In genomic region chrX:118345401-118346257, GRCh38 we compare ENCODE assay signal across 1 cellular context.
A peak's percentile ranks its signal among the peaks of the same experiment; 100 is the strongest.
TF ChIP-seq lines count a peak whose summit lies in the region.

Gene WDR44 (plus strand): TSS chrX:118346106. CDS start chrX:118346504, 398 bp downstream.

TF ChIP-seq in HepG2, 621 proteins besides CTCF, POLR2A, EP300 and RAD21 (continued from another document and continues in another):
- TF ChIP-seq ZNF609 (CRISPR knock-in tag; IDR thresholded peaks at IDR 0.05; ENCODE audit: borderline replicate concordance) (no peak), SMC3 (IDR thresholded peaks at IDR 0.05; ENCODE audit: low read length) (no peak), NCOA1 (CRISPR knock-in tag; IDR thresholded peaks at IDR 0.05) (no peak), ZBTB38 (CRISPR knock-in tag; IDR thresholded peaks at IDR 0.05) (no peak), ZNF432 (CRISPR knock-in tag; IDR thresholded peaks at IDR 0.05; ENCODE audit: borderline replicate concordance) (no peak), MNT (IDR thresholded peaks at IDR 0.05) (no peak), HCFC1 (IDR thresholded peaks at IDR 0.05; ENCODE audit: low read depth, low read length) (no peak), ZNF225 (CRISPR knock-in tag; IDR thresholded peaks at IDR 0.05) (no peak), ZSCAN30 (CRISPR knock-in tag; IDR thresholded peaks at IDR 0.05) (no peak), ZNF224 (CRISPR knock-in tag; IDR thresholded peaks at IDR 0.05) (no peak), ZNF674 (CRISPR knock-in tag; IDR thresholded peaks at IDR 0.05; ENCODE audit: low read depth) (no peak), WIZ (CRISPR knock-in tag; IDR thresholded peaks at IDR 0.05) (no peak), SOX6 (IDR thresholded peaks at IDR 0.05) (no peak), SOX6 (CRISPR knock-in tag; IDR thresholded peaks at IDR 0.05) (no peak), RBM22 (optimal IDR thresholded peaks at IDR 0.05; ENCODE audit: low read length) (no peak), NFIB (CRISPR knock-in tag; IDR thresholded peaks at IDR 0.05; ENCODE audit: borderline replicate concordance) (no peak), NFYC (CRISPR knock-in tag; IDR thresholded peaks at IDR 0.05) (0 out of 2 replicates have a peak, but pooled peaks have one; percentile 27), SYNCRIP (IDR thresholded peaks at IDR 0.05; ENCODE audit: insufficient read depth, low read depth, low read length) (no peak), MTF2 (CRISPR knock-in tag; IDR thresholded peaks at IDR 0.05; ENCODE audit: borderline replicate concordance) (no peak), ZFP1 (CRISPR knock-in tag; IDR thresholded peaks at IDR 0.05) (no peak), SNAPC2 (CRISPR knock-in tag; IDR thresholded peaks at IDR 0.05) (no peak), ZNF484 (CRISPR knock-in tag; IDR thresholded peaks at IDR 0.05; ENCODE audit: borderline replicate concordance, low read depth) (no peak), THRA (CRISPR knock-in tag; IDR thresholded peaks at IDR 0.05; ENCODE audit: borderline replicate concordance) (no peak), MYPOP (CRISPR knock-in tag; IDR thresholded peaks at IDR 0.05) (no peak), CENPT (CRISPR knock-in tag; IDR thresholded peaks at IDR 0.05; ENCODE audit: low read depth) (no peak), ZNF784 (CRISPR knock-in tag; IDR thresholded peaks at IDR 0.05; ENCODE audit: borderline replicate concordance) (no peak), ZNF770 (CRISPR knock-in tag; IDR thresholded peaks at IDR 0.05) (no peak), FOXA3 (CRISPR knock-in tag; IDR thresholded peaks at IDR 0.05) (no peak), GFI1 (CRISPR knock-in tag; IDR thresholded peaks at IDR 0.05; ENCODE audit: borderline replicate concordance) (no peak), GATAD2A (CRISPR knock-in tag; IDR thresholded peaks at IDR 0.05) (no peak), CSRNP1 (CRISPR knock-in tag; IDR thresholded peaks at IDR 0.05) (no peak), SSRP1 (CRISPR knock-in tag; IDR thresholded peaks at IDR 0.05) (no peak), NR2F2 (IDR thresholded peaks at IDR 0.05; ENCODE audit: borderline replicate concordance, low read depth) (no peak), RERE (CRISPR knock-in tag; IDR thresholded peaks at IDR 0.05; ENCODE audit: low read depth) (no peak), FOXP1 (IDR thresholded peaks at IDR 0.05) (no peak), FOXP1 (CRISPR knock-in tag; IDR thresholded peaks at IDR 0.05) (no peak), GATAD1 (CRISPR knock-in tag; IDR thresholded peaks at IDR 0.05) (no peak), HMG20B (CRISPR knock-in tag; conservative IDR thresholded peaks at IDR 0.05) (no peak), ZNF232 (CRISPR knock-in tag; IDR thresholded peaks at IDR 0.05; ENCODE audit: borderline replicate concordance) (no peak), TRIM24 (CRISPR knock-in tag; IDR thresholded peaks at IDR 0.05) (no peak), POGZ (CRISPR knock-in tag; IDR thresholded peaks at IDR 0.05) (peak; percentile 79), AKAP8 (CRISPR knock-in tag; IDR thresholded peaks at IDR 0.05) (no peak)
